In genomic region chr1:53430779-53431178, GRCh38 we compare ENCODE assay signal across 22 cellular contexts. TPM values are rescaled to one million over a fixed set of nuclear protein-coding genes. Genes with fewer than 3 reads are reported as not detected.
"Had no signal": no experiment of that assay in that cellular context is flagged by ENCODE, and none has a peak within 500 bp of the region (broad histone marks: within the 10 kb centered on the region; RNA-seq: fewer than 3 reads in every experiment).

No MANE protein-coding gene starts in this region.

- H3K9me3 Mint-ChIP-seq: activated CD4-positive, alpha-beta T cell treated with anti-CD3 and anti-CD28 coated beads, Interleukin-2, amount 10 ng/mL, durations not matched to agents 7 days and 5 days; activated T-cell treated with anti-CD3 and anti-CD28 coated beads, Interleukin-2, amount 50 U/mL, for 24 hours; activated T-helper 2 cell treated with anti-CD3 and anti-CD28 coated beads, Interferon-gamma antibody, Interleukin-2, Interleukin-4, amounts not matched to agents 10 μg/mL and 5 μg/mL and 100 μg/mL, durations not matched to agents 14 hours and 24 hours and 36 hours; natural killer cell had no signal

- H3K27ac ChIP-seq: ascending aorta, breast epithelium, gastrocnemius medialis, lower lobe of right lung, parathyroid adenoma, right lobe of liver, stomach, testis, upper lobe of left lung had no signal

- H3K36me3 Mint-ChIP-seq: natural killer cell had no signal

- H3K79me2 ChIP-seq: parathyroid adenoma had no signal

- H3K27me3 ChIP-seq: ascending aorta, breast epithelium, gastrocnemius medialis, right lobe of liver, testis, upper lobe of left lung had no signal

- DNase-seq: activated CD4-positive, alpha-beta T cell treated with anti-CD3 and anti-CD28 coated beads, Interleukin-2, amount 10 ng/mL, durations not matched to agents 7 days and 5 days; activated CD8-positive, alpha-beta T cell treated with anti-CD3 and anti-CD28 coated beads, Interleukin-2, amount 10 ng/mL, durations not matched to agents 7 days and 5 days; activated naive CD4-positive, alpha-beta T cell treated with anti-CD3 and anti-CD28 coated beads, Interleukin-2, amount 50 U/mL, for 16 hours; activated T-cell treated with anti-CD3 and anti-CD28 coated beads, Interleukin-2, amount 50 U/mL, for 24 hours; cortex of kidney; gastrocnemius medialis; head of caudate nucleus; lower lobe of right lung; natural killer cell; right lobe of liver; small intestine; stimulated activated CD4-positive, alpha-beta T cell treated with anti-CD3 and anti-CD28 coated beads, Interleukin-15, amount 100 ng/mL, for 24 hours; stimulated activated CD4-positive, alpha-beta T cell treated with anti-CD3 and anti-CD28 coated beads, Interleukin-4, amount 100 ng/mL, for 1 hour; stomach; T-helper 9 cell; testis; upper lobe of left lung had no signal

- H3K36me3 ChIP-seq: ascending aorta, breast epithelium, gastrocnemius medialis, lower lobe of right lung, right lobe of liver, stomach, upper lobe of left lung had no signal

- H2AFZ ChIP-seq: parathyroid adenoma had no signal

- H3K4me1 ChIP-seq: ascending aorta, breast epithelium, gastrocnemius medialis, lower lobe of right lung, parathyroid adenoma, right lobe of liver, testis, upper lobe of left lung had no signal

- H3K4me3 Mint-ChIP-seq: activated CD4-positive, alpha-beta T cell treated with anti-CD3 and anti-CD28 coated beads, Interleukin-2, amount 10 ng/mL, durations not matched to agents 7 days and 5 days; activated CD8-positive, alpha-beta T cell treated with anti-CD3 and anti-CD28 coated beads, Interleukin-2, amount 10 ng/mL, durations not matched to agents 7 days and 5 days; activated T-cell treated with anti-CD3 and anti-CD28 coated beads, Interleukin-2, amount 50 U/mL, for 24 hours; natural killer cell had no signal

- H3K9ac ChIP-seq: parathyroid adenoma had no signal

- H3K4me1 Mint-ChIP-seq: natural killer cell had no signal

- ATAC-seq: activated CD8-positive, alpha-beta T cell treated with anti-CD3 and anti-CD28 coated beads, Interleukin-2, amount 10 ng/mL, durations not matched to agents 7 days and 5 days; esophagus mucosa; gastrocnemius medialis; lower lobe of right lung; natural killer cell; right lobe of liver had no signal

- H3K4me3 ChIP-seq: ascending aorta, breast epithelium, gastrocnemius medialis, lower lobe of right lung, right lobe of liver, stomach, testis, upper lobe of left lung had no signal

- H3K27ac Mint-ChIP-seq: activated CD4-positive, alpha-beta T cell treated with anti-CD3 and anti-CD28 coated beads, Interleukin-2, amount 10 ng/mL, durations not matched to agents 7 days and 5 days; activated CD8-positive, alpha-beta T cell treated with anti-CD3 and anti-CD28 coated beads, Interleukin-2, amount 10 ng/mL, durations not matched to agents 7 days and 5 days; activated T-cell treated with anti-CD3 and anti-CD28 coated beads, Interleukin-2, amount 50 U/mL, for 24 hours; activated T-helper 2 cell treated with anti-CD3 and anti-CD28 coated beads, Interferon-gamma antibody, Interleukin-2, Interleukin-4, amounts not matched to agents 10 μg/mL and 5 μg/mL and 100 μg/mL, durations not matched to agents 14 hours and 24 hours and 36 hours; natural killer cell had no signal

- H3K9me3 ChIP-seq: ascending aorta, breast epithelium, gastrocnemius medialis, lower lobe of right lung, right lobe of liver, stomach, testis, upper lobe of left lung had no signal

RNA-seq across cellular contexts. Expression of gene DMRTB1, which starts 28.4 kb away (rescaled TPM):
- total RNA-seq: activated CD8-positive, alpha-beta T cell treated with anti-CD3 and anti-CD28 coated beads, Interleukin-2, amount 10 ng/mL, durations not matched to agents 7 days and 5 days; activated T-helper 2 cell treated with anti-CD3 and anti-CD28 coated beads, Interferon-gamma antibody, Interleukin-2, Interleukin-4, amounts not matched to agents 10 μg/mL and 5 μg/mL and 100 μg/mL, durations not matched to agents 14 hours and 24 hours and 36 hours; ascending aorta; breast epithelium; esophagus mucosa; gastrocnemius medialis; lower lobe of right lung; natural killer cell; right lobe of liver; stomach; upper lobe of left lung had no signal
